15 cellular contexts compared by ENCODE assay signal in genomic region chr6:134195985-134196384, GRCh38.
DNase-seq lines count a peak whose midpoint lies in the region; ATAC-seq, FAIRE-seq and TF ChIP-seq lines count a peak whose summit lies in the region.
"Had no signal": no experiment of that assay in that cellular context is flagged by ENCODE, and none has a peak within 500 bp of the region (broad histone marks: within the 10 kb centered on the region; RNA-seq: fewer than 3 reads in every experiment).

No MANE protein-coding gene starts in this region.

- peaks cover 38% of the 10 kb centered on the region for H3K4me1 Mint-ChIP-seq in mesothelial cell of epicardium

- intact Hi-C loops in thyroid gland (cut with DNase I): no loop called here

- no peaks in the 10 kb centered on the region for H3K9me3 ChIP-seq in A549
- H3K9me3 ChIP-seq in adipocyte (ENCODE audit: control insufficient read depth, low read length): no peaks in the 10 kb centered on the region
- H3K9me3 ChIP-seq in thyroid gland: no peaks in the 10 kb centered on the region

- DNase-seq in A549 (ENCODE audit: low read depth in 1 of 2, low spot score in 1 of 2) (no peak), adipocyte (ENCODE audit: low read depth) (no peak), mesothelial cell of epicardium (ENCODE audit: low spot score in 2 of 2, unreplicated experiment in 2 of 2) (no peak), thyroid gland (no peak), occipital lobe (lab: John Stamatoyannopoulos, UW) (no peak), NCI-H446 (lab: John Stamatoyannopoulos, UW) (no peak)
- DNase-seq: 8988T, ACHN, DMS53, GF-D8, HCEC 1CT, HFFc6 had no signal

- no peak overlapping the region for H3K4me3 Mint-ChIP-seq in mesothelial cell of epicardium
- H3K4me3 Mint-ChIP-seq: CD4-positive, CD25-positive, alpha-beta regulatory T cell; HFFc6 had no signal

- no peak for TF ChIP-seq RAD21 in A549 (conservative IDR thresholded peaks at IDR 0.05 in 1 of 2, IDR thresholded peaks at IDR 0.05 in 1 of 2)

- CTCF ChIA-PET in A549 (lab: Yijun Ruan, JAX): interaction anchor here (0.6 to 0.8 kb wide), 3 partner anchors 19 to 376 kb away, joined by 3 read pairs; no protein-coding TSS in a partner anchor

- H3K36me3 ChIP-seq in adipocyte (ENCODE audit: control insufficient read depth, insufficient read depth, low read length, severe bottlenecking) (no peaks in the 10 kb centered on the region), thyroid gland (no peaks in the 10 kb centered on the region)

- H3K27me3 Mint-ChIP-seq in mesothelial cell of epicardium (ENCODE audit: low read depth): no peaks in the 10 kb centered on the region
- H3K27me3 Mint-ChIP-seq: CD4-positive, CD25-positive, alpha-beta regulatory T cell had no signal

- H3K36me3 Mint-ChIP-seq in mesothelial cell of epicardium: no peaks in the 10 kb centered on the region
- H3K36me3 Mint-ChIP-seq: CD4-positive, CD25-positive, alpha-beta regulatory T cell had no signal

- H3K9me3 Mint-ChIP-seq in mesothelial cell of epicardium: no peaks in the 10 kb centered on the region
- H3K9me3 Mint-ChIP-seq: CD4-positive, CD25-positive, alpha-beta regulatory T cell; HFFc6 had no signal

- no peak for TF ChIP-seq POLR2A in A549 (IDR thresholded peaks at IDR 0.05; ENCODE audit: low read length)
- no peak for TF ChIP-seq POLR2A in thyroid gland (IDR thresholded peaks at IDR 0.05)

- TF ChIP-seq EP300 in A549 (IDR thresholded peaks at IDR 0.05): no peak

- peaks cover 55% of the 10 kb centered on the region for H3K4me1 ChIP-seq in A549
- H3K4me1 ChIP-seq in adipocyte (ENCODE audit: control insufficient read depth, insufficient read depth, low read length): peaks cover 15% of the 10 kb centered on the region
- peaks cover 50 to 55% of the 10 kb centered on the region in 2 donors for H3K4me1 ChIP-seq in thyroid gland

- H3K27me3 ChIP-seq in adipocyte (replicated peaks; ENCODE audit: control insufficient read depth, insufficient read depth, low read length): no peaks in the 10 kb centered on the region
- H3K27me3 ChIP-seq in thyroid gland: no peaks in the 10 kb centered on the region
- H3K27me3 ChIP-seq: BLaER1 treated with 17β-estradiol and CSF1 and Interleukin-3, amounts not matched to agents 10 nM and 100 nM had no signal

- H3K4me2 ChIP-seq in A549: no peak overlapping the region

- POLR2A ChIA-PET in A549 (lab: Yijun Ruan, JAX): no interaction called here

- FAIRE-seq in A549 (lab: Jason Lieb, UNC): no peak

- H3K27ac ChIP-seq in A549 (peak overlapping the region; percentile 74 to 82; a peak in 4 of 6 replicates), thyroid gland (peak overlapping the region; percentile 70 to 76 (median 71))
- H3K27ac ChIP-seq: BLaER1 treated with 17β-estradiol and CSF1 and Interleukin-3, amounts not matched to agents 10 nM and 100 nM had no signal

- no peak for ATAC-seq in A549
- ATAC-seq in HG02852 (IDR thresholded peaks at IDR 0.05; ENCODE audit: unreplicated experiment): no peak

- H3K4me3 ChIP-seq in A549: no peak overlapping the region
- peak overlapping the region; percentile 65 for H3K4me3 ChIP-seq in adipocyte (ENCODE audit: low read length)
- H3K4me3 ChIP-seq in thyroid gland (replicated peaks in 1 of 3): no peak overlapping the region
- H3K4me3 ChIP-seq: BLaER1 treated with 17β-estradiol and CSF1 and Interleukin-3, amounts not matched to agents 10 nM and 100 nM had no signal

- WGBS in A549 (ENCODE audit: missing lambda C conversion rate): 93% methylated on average over 3 of the region's 3 CpGs
- WGBS in thyroid gland, 2 donors: 85 to 86% methylated on average over 3 of the region's 3 CpGs

- no peak for TF ChIP-seq CTCF in A549 (IDR thresholded peaks at IDR 0.05)
- TF ChIP-seq CTCF in mesothelial cell of epicardium (IDR thresholded peaks at IDR 0.05; ENCODE audit: unreplicated experiment): no peak
- no peak for TF ChIP-seq CTCF in thyroid gland (IDR thresholded peaks at IDR 0.05)

- H3K9ac ChIP-seq in adipocyte (ENCODE audit: low read length): peak overlapping the region; percentile 80
- H3K9ac ChIP-seq: BLaER1 treated with 17β-estradiol and CSF1 and Interleukin-3, amounts not matched to agents 10 nM and 100 nM had no signal

- H3K27ac Mint-ChIP-seq in mesothelial cell of epicardium: peak overlapping the region; percentile 70

TF ChIP-seq in A549, 52 proteins besides CTCF, POLR2A, EP300 and RAD21:
- TF ChIP-seq CBX8 (IDR thresholded peaks at IDR 0.05): no peak
- no peak for TF ChIP-seq HOXA7 (CRISPR knock-in tag; IDR thresholded peaks at IDR 0.05)
- TF ChIP-seq MAFK (IDR thresholded peaks at IDR 0.05; ENCODE audit: partially characterized antibody): no peak
- TF ChIP-seq FOSL2 (IDR thresholded peaks at IDR 0.05): no peak
- TF ChIP-seq FOSL2 (CRISPR knock-in tag; IDR thresholded peaks at IDR 0.05): no peak
- TF ChIP-seq, protein P1, sequence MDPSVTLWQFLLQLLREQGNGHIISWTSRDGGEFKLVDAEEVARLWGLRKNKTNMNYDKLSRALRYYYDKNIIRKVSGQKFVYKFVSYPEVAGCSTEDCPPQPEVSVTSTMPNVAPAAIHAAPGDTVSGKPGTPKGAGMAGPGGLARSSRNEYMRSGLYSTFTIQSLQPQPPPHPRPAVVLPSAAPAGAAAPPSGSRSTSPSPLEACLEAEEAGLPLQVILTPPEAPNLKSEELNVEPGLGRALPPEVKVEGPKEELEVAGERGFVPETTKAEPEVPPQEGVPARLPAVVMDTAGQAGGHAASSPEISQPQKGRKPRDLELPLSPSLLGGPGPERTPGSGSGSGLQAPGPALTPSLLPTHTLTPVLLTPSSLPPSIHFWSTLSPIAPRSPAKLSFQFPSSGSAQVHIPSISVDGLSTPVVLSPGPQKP (IDR thresholded peaks at IDR 0.05; ENCODE audit: low read depth, low read length): no peak
- no peak for TF ChIP-seq PHF8 (IDR thresholded peaks at IDR 0.05; ENCODE audit: borderline replicate concordance, low read depth)
- TF ChIP-seq BCL3 (IDR thresholded peaks at IDR 0.05): no peak
- no peak for TF ChIP-seq RNF2 (IDR thresholded peaks at IDR 0.05; ENCODE audit: borderline replicate concordance, low read depth)
- TF ChIP-seq FOSB (CRISPR knock-in tag; IDR thresholded peaks at IDR 0.05): no peak
- no peak for TF ChIP-seq BHLHE40 (IDR thresholded peaks at IDR 0.05; ENCODE audit: low read depth, low read length)
- no peak for TF ChIP-seq ESRRA (IDR thresholded peaks at IDR 0.05; ENCODE audit: borderline replicate concordance, low read length)
